ENCODE assay signal across 1 cellular context in genomic region chr2:11498543-11499034, GRCh38.
A peak's percentile ranks its signal among the peaks of the same experiment; 100 is the strongest.
TF ChIP-seq lines count a peak whose summit lies in the region.

No MANE protein-coding gene starts in this region.

TF ChIP-seq in HepG2, 621 proteins besides CTCF, POLR2A, EP300 and RAD21 (continued from another document and continues in another):
- TF ChIP-seq ZNF746 (CRISPR knock-in tag; IDR thresholded peaks at IDR 0.05) (no peak), FOXO1 (CRISPR knock-in tag; IDR thresholded peaks at IDR 0.05) (peak; percentile 47; the same call in 1 of the 2 replicates), SKI (IDR thresholded peaks at IDR 0.05; ENCODE audit: partially characterized antibody) (no peak), STAT5B (CRISPR knock-in tag; IDR thresholded peaks at IDR 0.05) (no peak), HOXA3 (CRISPR knock-in tag; IDR thresholded peaks at IDR 0.05) (peak; percentile 53), ZNF484 (CRISPR knock-in tag; IDR thresholded peaks at IDR 0.05; ENCODE audit: borderline replicate concordance, low read depth) (no peak), HNRNPUL1 (IDR thresholded peaks at IDR 0.05; ENCODE audit: low read depth, low read length) (no peak), ZNF251 (CRISPR knock-in tag; IDR thresholded peaks at IDR 0.05) (peak; percentile 59; the same call in 1 of the 2 replicates), MAFF (IDR thresholded peaks at IDR 0.05; ENCODE audit: low read depth, low read length) (peak; percentile 48; the same call in 1 of the 2 replicates), SP140L (CRISPR knock-in tag; IDR thresholded peaks at IDR 0.05; ENCODE audit: borderline replicate concordance) (no peak), ZIK1 (CRISPR knock-in tag; IDR thresholded peaks at IDR 0.05; ENCODE audit: borderline replicate concordance, low read depth) (no peak), ZHX2 (IDR thresholded peaks at IDR 0.05; ENCODE audit: low read depth) (no peak), ZHX2 (CRISPR knock-in tag; IDR thresholded peaks at IDR 0.05; ENCODE audit: borderline replicate concordance) (0 out of 2 replicates have a peak, but pooled peaks have one; percentile 5), KLF9 (CRISPR knock-in tag; IDR thresholded peaks at IDR 0.05; ENCODE audit: low read depth) (no peak), SMC3 (IDR thresholded peaks at IDR 0.05; ENCODE audit: low read length) (no peak), ZNF512 (CRISPR knock-in tag; IDR thresholded peaks at IDR 0.05) (0 out of 2 replicates have a peak, but pooled peaks have one; percentile 34), KLF11 (CRISPR knock-in tag; IDR thresholded peaks at IDR 0.05) (0 out of 2 replicates have a peak, but pooled peaks have one; percentile 28), ZNF343 (CRISPR knock-in tag; IDR thresholded peaks at IDR 0.05) (0 out of 2 replicates have a peak, but pooled peaks have one; percentile 54), RARA (CRISPR knock-in tag; IDR thresholded peaks at IDR 0.05) (peak; percentile 65), PTBP1 (IDR thresholded peaks at IDR 0.05; ENCODE audit: low read depth, low read length, poor library complexity, severe bottlenecking) (peak; percentile 67), XRCC5 (optimal IDR thresholded peaks at IDR 0.05; ENCODE audit: low read length) (peak; percentile 33), ZSCAN21 (CRISPR knock-in tag; IDR thresholded peaks at IDR 0.05; ENCODE audit: borderline replicate concordance) (peak; percentile 50; the same call in 1 of the 2 replicates), MYC (CRISPR knock-in tag; IDR thresholded peaks at IDR 0.05; ENCODE audit: borderline replicate concordance) (peak; percentile 26; the same call in 1 of the 2 replicates), GATAD2A (CRISPR knock-in tag; IDR thresholded peaks at IDR 0.05) (peak; percentile 37; the same call in 1 of the 2 replicates), MED13 (CRISPR knock-in tag; IDR thresholded peaks at IDR 0.05) (peak; percentile 44; the same call in 1 of the 2 replicates), EEA1 (CRISPR knock-in tag; IDR thresholded peaks at IDR 0.05; ENCODE audit: borderline replicate concordance) (no peak), ARNT2 (CRISPR knock-in tag; IDR thresholded peaks at IDR 0.05; ENCODE audit: low read depth) (no peak; the same call in 1 of the 2 replicates), SOX13 (IDR thresholded peaks at IDR 0.05) (no peak), SOX13 (CRISPR knock-in tag; conservative IDR thresholded peaks at IDR 0.05 in 1 of 2, IDR thresholded peaks at IDR 0.05 in 1 of 2) (peak in 1 of 2 experiments; percentile 52; a peak in 1 of 4 replicates), HIVEP1 (CRISPR knock-in tag; IDR thresholded peaks at IDR 0.05) (peak; percentile 31; the same call in 1 of the 2 replicates), ZNF549 (CRISPR knock-in tag; IDR thresholded peaks at IDR 0.05) (no peak), ZNF501 (CRISPR knock-in tag; IDR thresholded peaks at IDR 0.05) (peak; percentile 86), ARNT (IDR thresholded peaks at IDR 0.05) (no peak), ZBTB38 (CRISPR knock-in tag; IDR thresholded peaks at IDR 0.05) (peak; percentile 54; the same call in 1 of the 2 replicates), SALL1 (CRISPR knock-in tag; IDR thresholded peaks at IDR 0.05) (peak; percentile 64), THAP8 (CRISPR knock-in tag; IDR thresholded peaks at IDR 0.05; ENCODE audit: borderline replicate concordance) (peak; percentile 40; the same call in 1 of the 2 replicates), ATF7-NPFF (CRISPR knock-in tag; IDR thresholded peaks at IDR 0.05; ENCODE audit: low read depth) (no peak), ZNF274 (CRISPR knock-in tag; IDR thresholded peaks at IDR 0.05) (no peak), UBTF (CRISPR knock-in tag; IDR thresholded peaks at IDR 0.05) (no peak; the same call in 1 of the 2 replicates), KLF6 (CRISPR knock-in tag; IDR thresholded peaks at IDR 0.05) (no peak), ZNF350 (CRISPR knock-in tag; IDR thresholded peaks at IDR 0.05; ENCODE audit: borderline replicate concordance, low read depth) (peak; percentile 37; the same call in 1 of the 2 replicates), FOXA3 (CRISPR knock-in tag; IDR thresholded peaks at IDR 0.05) (0 out of 2 replicates have a peak, but pooled peaks have one; percentile 9), USF2 (IDR thresholded peaks at IDR 0.05; ENCODE audit: low read depth, low read length) (no peak), USF2 (CRISPR knock-in tag; IDR thresholded peaks at IDR 0.05; ENCODE audit: borderline replicate concordance) (no peak), NPAS2 (CRISPR knock-in tag; IDR thresholded peaks at IDR 0.05; ENCODE audit: borderline replicate concordance) (no peak), IRF1 (CRISPR knock-in tag; IDR thresholded peaks at IDR 0.05; ENCODE audit: low read depth) (0 out of 2 replicates have a peak, but pooled peaks have one; percentile 38), SPEN (CRISPR knock-in tag; IDR thresholded peaks at IDR 0.05; ENCODE audit: low read depth) (no peak), ZNF550 (CRISPR knock-in tag; IDR thresholded peaks at IDR 0.05; ENCODE audit: borderline replicate concordance) (0 out of 2 replicates have a peak, but pooled peaks have one; percentile 70), THAP7 (CRISPR knock-in tag; IDR thresholded peaks at IDR 0.05) (no peak), ZZZ3 (CRISPR knock-in tag; IDR thresholded peaks at IDR 0.05; ENCODE audit: borderline replicate concordance) (peak; percentile 81; the same call in 1 of the 2 replicates), RBM39 (IDR thresholded peaks at IDR 0.05; ENCODE audit: low read depth, low read length, poor library complexity, severe bottlenecking) (peak; percentile 76), SP1 (IDR thresholded peaks at IDR 0.05) (no peak), SP1 (CRISPR knock-in tag; IDR thresholded peaks at IDR 0.05) (0 out of 2 replicates have a peak, but pooled peaks have one; percentile 15), PHF8 (CRISPR knock-in tag; IDR thresholded peaks at IDR 0.05) (0 out of 2 replicates have a peak, but pooled peaks have one; percentile 28), SNRNP70 (IDR thresholded peaks at IDR 0.05; ENCODE audit: low read depth, low read length) (no peak), MAX (IDR thresholded peaks at IDR 0.05) (no peak), FOXC1 (CRISPR knock-in tag; IDR thresholded peaks at IDR 0.05; ENCODE audit: borderline replicate concordance) (peak; percentile 67), ZNF782 (CRISPR knock-in tag; IDR thresholded peaks at IDR 0.05; ENCODE audit: borderline replicate concordance) (0 out of 2 replicates have a peak, but pooled peaks have one; percentile 66), TBX3 (IDR thresholded peaks at IDR 0.05; ENCODE audit: borderline replicate concordance) (no peak), ZNF12 (CRISPR knock-in tag; IDR thresholded peaks at IDR 0.05) (peak; percentile 61; the same call in 1 of the 2 replicates)
